ENCODE assay signal across 11 cellular contexts in genomic region chr2:189442468-189442867, GRCh38. TPM values are rescaled to one million over a fixed set of nuclear protein-coding genes. Genes with fewer than 3 reads are reported as not detected.
DNase-seq lines count a peak whose midpoint lies in the region; ATAC-seq and TF ChIP-seq lines count a peak whose summit lies in the region.
"Had no signal": no experiment of that assay in that cellular context is flagged by ENCODE, and none has a peak within 500 bp of the region (broad histone marks: within the 10 kb centered on the region; RNA-seq: fewer than 3 reads in every experiment).

No MANE protein-coding gene starts in this region.

- H3K9me3 Mint-ChIP-seq in chondrocyte (ENCODE audit: low read depth) (no peaks in the 10 kb centered on the region), neural crest cell (no peaks in the 10 kb centered on the region), T-cell (no peaks in the 10 kb centered on the region)

- no peaks in the 10 kb centered on the region for H3K27me3 ChIP-seq in SK-N-SH (ENCODE audit: insufficient read depth)
- H3K27me3 ChIP-seq in MG63: no peaks in the 10 kb centered on the region

- TF ChIP-seq EP300 in SK-N-SH (IDR thresholded peaks at IDR 0.05; ENCODE audit: borderline replicate concordance in 1 of 2, low read depth in 1 of 2, low read length in 1 of 2): no peak

- no peak overlapping the region for H3K9ac ChIP-seq in SK-N-SH

- H2AFZ ChIP-seq in SK-N-SH (ENCODE audit: low read depth): no peak overlapping the region

- H3K4me3 Mint-ChIP-seq in chondrocyte (ENCODE audit: unreplicated experiment) (peak overlapping the region; percentile 99), neural crest cell (peak overlapping the region; percentile 75), T-cell (no peak overlapping the region)

- peak overlapping the region; percentile 79 for H3K4me2 ChIP-seq in SK-N-SH

- DNase-seq in SK-N-SH (no peak), MG63 (no peak), chondrocyte (ENCODE audit: low spot score) (no peak), neural crest cell (ENCODE audit: low read depth, low spot score) (no peak), DMS153 treated with DMSO at 0.1 percent for 48 hours (lab: John Stamatoyannopoulos, UW; ENCODE audit: unreplicated experiment) (no peak), T-cell (no peak), NK-92 (lab: John Stamatoyannopoulos, UW; ENCODE audit: unreplicated experiment) (no peak)
- DNase-seq: effector CD4-positive, alpha-beta T cell; GOT3; midbrain had no signal

- H3K79me2 ChIP-seq in SK-N-SH (ENCODE audit: insufficient read depth): peaks cover 69% of the 10 kb centered on the region

- H3K9me3 ChIP-seq in SK-N-SH (no peaks in the 10 kb centered on the region), MG63 (no peaks in the 10 kb centered on the region)

- TF ChIP-seq CTCF in SK-N-SH (IDR thresholded peaks at IDR 0.05): no peak
- TF ChIP-seq CTCF in chondrocyte (IDR thresholded peaks at IDR 0.05): no peak
- TF ChIP-seq CTCF in neural crest cell (conservative IDR thresholded peaks at IDR 0.05): no peak

- H3K36me3 Mint-ChIP-seq in chondrocyte (ENCODE audit: low read depth) (no peaks in the 10 kb centered on the region), neural crest cell (ENCODE audit: low read depth) (no peaks in the 10 kb centered on the region), T-cell (peaks cover 14% of the 10 kb centered on the region)

- TF ChIP-seq RAD21 in SK-N-SH (IDR thresholded peaks at IDR 0.05; ENCODE audit: low read length): no peak

- H3F3A ChIP-seq in SK-N-SH (replicated peaks; ENCODE audit: insufficient read depth): no peaks in the 10 kb centered on the region

- POLR2A ChIA-PET in SK-N-SH (lab: Yijun Ruan, JAX) (interaction anchor here (2.2 kb wide), 1 partner anchor 138 kb away, joined by 9 read pairs; the partner anchor contains the start of gene SLC40A1), T-cell (lab: Charles Lee) (no interaction called here)

- H3K4me1 Mint-ChIP-seq in chondrocyte (ENCODE audit: low read depth) (peaks cover 17% of the 10 kb centered on the region), neural crest cell (peaks cover 13% of the 10 kb centered on the region), T-cell (peaks cover 20 to 34% (median 31%) of the 10 kb centered on the region in 3 donors)

- H3K27ac ChIP-seq in SK-N-SH (ENCODE audit: low read depth in 2 of 2, low read length in 1 of 2): no peak overlapping the region

- whole genome bisulfite sequencing in SK-N-SH (ENCODE audit: low lambda C conversion rate): 90% methylated on average over 10 of the region's 10 CpGs

- peaks cover 7 to 12% of the 10 kb centered on the region in 2 experiments; a peak in 3 of 4 replicates for H3K4me1 ChIP-seq in SK-N-SH (ENCODE audit: control insufficient read depth in 1 of 2, insufficient read depth in 2 of 2, low read depth in 1 of 2, low read length in 1 of 2)

- H3K27ac Mint-ChIP-seq in chondrocyte (ENCODE audit: unreplicated experiment): no peak overlapping the region
- H3K27ac Mint-ChIP-seq in neural crest cell (ENCODE audit: unreplicated experiment): peak overlapping the region; percentile 16
- H3K27ac Mint-ChIP-seq in T-cell: no peak overlapping the region

- peaks cover 20 to 25% of the 10 kb centered on the region in 2 experiments for H3K36me3 ChIP-seq in SK-N-SH (replicated peaks in 1 of 2; ENCODE audit: control insufficient read depth in 1 of 2, insufficient read depth in 2 of 2, low read length in 1 of 2)
- peaks cover 41% of the 10 kb centered on the region for H3K36me3 ChIP-seq in MG63

- no peak for ATAC-seq in SK-N-SH treated with all-trans-retinoic acid at 6 μM for 48 hours
- no peak for ATAC-seq in T-cell (replicated peaks in 1 of 4)

- CTCF ChIA-PET in SK-N-SH (lab: Yijun Ruan, JAX): no interaction called here
- CTCF ChIA-PET in T-cell (lab: Charles Lee): interaction anchor here in 1 of 2 donors (1.4 kb wide), 1 partner anchor 22 kb away, joined by 5 read pairs; no protein-coding TSS in a partner anchor

- peak overlapping the region; percentile 78 to 87; a peak in 2 of 4 replicates for H3K4me3 ChIP-seq in SK-N-SH (ENCODE audit: low read depth in 2 of 2, low read length in 1 of 2)
- H3K4me3 ChIP-seq in MG63: peak overlapping the region; percentile 71

- H3K27me3 Mint-ChIP-seq in chondrocyte (ENCODE audit: low read depth) (no peaks in the 10 kb centered on the region), neural crest cell (ENCODE audit: low read depth) (peaks cover 13% of the 10 kb centered on the region), T-cell (no peaks in the 10 kb centered on the region)

- no peaks in the 10 kb centered on the region; the same call in 1 of the 2 replicates for H4K20me1 ChIP-seq in SK-N-SH (ENCODE audit: insufficient read depth)

- no peaks in the 10 kb centered on the region for H3K9me2 ChIP-seq in SK-N-SH

TF ChIP-seq in SK-N-SH, 30 proteins besides CTCF, POLR2A, EP300 and RAD21 (continues in another document):
- TF ChIP-seq, protein P1, sequence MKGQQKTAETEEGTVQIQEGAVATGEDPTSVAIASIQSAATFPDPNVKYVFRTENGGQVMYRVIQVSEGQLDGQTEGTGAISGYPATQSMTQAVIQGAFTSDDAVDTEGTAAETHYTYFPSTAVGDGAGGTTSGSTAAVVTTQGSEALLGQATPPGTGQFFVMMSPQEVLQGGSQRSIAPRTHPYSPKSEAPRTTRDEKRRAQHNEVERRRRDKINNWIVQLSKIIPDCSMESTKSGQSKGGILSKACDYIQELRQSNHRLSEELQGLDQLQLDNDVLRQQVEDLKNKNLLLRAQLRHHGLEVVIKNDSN (IDR thresholded peaks at IDR 0.05; ENCODE audit: borderline replicate concordance, low read depth): no peak
- TF ChIP-seq NRF1 (IDR thresholded peaks at IDR 0.05; ENCODE audit: low read depth, low read length) (no peak), SMC3 (IDR thresholded peaks at IDR 0.05; ENCODE audit: low read depth, low read length) (no peak), FOSL2 (IDR thresholded peaks at IDR 0.05; ENCODE audit: borderline replicate concordance, low read depth) (no peak), YY1 (IDR thresholded peaks at IDR 0.05; ENCODE audit: low read depth) (no peak), GABPA (IDR thresholded peaks at IDR 0.05; ENCODE audit: low read depth) (no peak), TCF12 (IDR thresholded peaks at IDR 0.05) (no peak), POLR2AphosphoS5 (IDR thresholded peaks at IDR 0.05; ENCODE audit: low read depth, low read length) (no peak)
- TF ChIP-seq, protein P2, sequence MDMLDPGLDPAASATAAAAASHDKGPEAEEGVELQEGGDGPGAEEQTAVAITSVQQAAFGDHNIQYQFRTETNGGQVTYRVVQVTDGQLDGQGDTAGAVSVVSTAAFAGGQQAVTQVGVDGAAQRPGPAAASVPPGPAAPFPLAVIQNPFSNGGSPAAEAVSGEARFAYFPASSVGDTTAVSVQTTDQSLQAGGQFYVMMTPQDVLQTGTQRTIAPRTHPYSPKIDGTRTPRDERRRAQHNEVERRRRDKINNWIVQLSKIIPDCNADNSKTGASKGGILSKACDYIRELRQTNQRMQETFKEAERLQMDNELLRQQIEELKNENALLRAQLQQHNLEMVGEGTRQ (IDR thresholded peaks at IDR 0.05; ENCODE audit: borderline replicate concordance, low read depth, low read length): no peak

TF ChIP-seq in SK-N-SH treated with all-trans-retinoic acid at 6 μM for 48 hours, 23 proteins besides CTCF, POLR2A, EP300 and RAD21 (continues in another document):
- no peak for TF ChIP-seq ZFP30 (CRISPR knock-in tag; IDR thresholded peaks at IDR 0.05)
- no peak for TF ChIP-seq OSR1 (CRISPR knock-in tag; IDR thresholded peaks at IDR 0.05)
- TF ChIP-seq, protein P3, sequence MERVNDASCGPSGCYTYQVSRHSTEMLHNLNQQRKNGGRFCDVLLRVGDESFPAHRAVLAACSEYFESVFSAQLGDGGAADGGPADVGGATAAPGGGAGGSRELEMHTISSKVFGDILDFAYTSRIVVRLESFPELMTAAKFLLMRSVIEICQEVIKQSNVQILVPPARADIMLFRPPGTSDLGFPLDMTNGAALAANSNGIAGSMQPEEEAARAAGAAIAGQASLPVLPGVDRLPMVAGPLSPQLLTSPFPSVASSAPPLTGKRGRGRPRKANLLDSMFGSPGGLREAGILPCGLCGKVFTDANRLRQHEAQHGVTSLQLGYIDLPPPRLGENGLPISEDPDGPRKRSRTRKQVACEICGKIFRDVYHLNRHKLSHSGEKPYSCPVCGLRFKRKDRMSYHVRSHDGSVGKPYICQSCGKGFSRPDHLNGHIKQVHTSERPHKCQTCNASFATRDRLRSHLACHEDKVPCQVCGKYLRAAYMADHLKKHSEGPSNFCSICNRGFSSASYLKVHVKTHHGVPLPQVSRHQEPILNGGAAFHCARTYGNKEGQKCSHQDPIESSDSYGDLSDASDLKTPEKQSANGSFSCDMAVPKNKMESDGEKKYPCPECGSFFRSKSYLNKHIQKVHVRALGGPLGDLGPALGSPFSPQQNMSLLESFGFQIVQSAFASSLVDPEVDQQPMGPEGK (CRISPR knock-in tag; IDR thresholded peaks at IDR 0.05; ENCODE audit: borderline replicate concordance): no peak
- TF ChIP-seq ZNF8 (CRISPR knock-in tag; IDR thresholded peaks at IDR 0.05): no peak
- TF ChIP-seq ZC3H10 (CRISPR knock-in tag; IDR thresholded peaks at IDR 0.05): no peak
- TF ChIP-seq RARB (CRISPR knock-in tag; IDR thresholded peaks at IDR 0.05): no peak
- TF ChIP-seq ZNF565 (CRISPR knock-in tag; conservative IDR thresholded peaks at IDR 0.05; ENCODE audit: low read depth): no peak
- no peak for TF ChIP-seq CSDC2 (CRISPR knock-in tag; IDR thresholded peaks at IDR 0.05)
- TF ChIP-seq CREB5 (CRISPR knock-in tag; IDR thresholded peaks at IDR 0.05; ENCODE audit: low read depth): no peak

RNA-seq across cellular contexts. Expression of gene WDR75, which starts 1.2 kb away (rescaled TPM):
- polyA plus RNA-seq in SK-N-SH (2012; rRNA removed): 25.6 and 37.4 TPM in 2 replicates
- 31.5 and 35.6 TPM in 2 replicates for polyA plus RNA-seq in SK-N-SH (2012; cell fraction: cytosol; rRNA removed)
- polyA plus RNA-seq in SK-N-SH (2012; cell fraction: nucleus; rRNA removed): 40.2 and 84.1 TPM in 2 replicates
- total RNA-seq in MG63 (2014; rRNA removed; shearing (Covaris generic); ENCODE audit: low replicate concordance): 52.8 and 68.4 TPM in 2 replicates
- 24.7 to 46.9 TPM (median 27.3 TPM) in 3 replicates for total RNA-seq in chondrocyte
- total RNA-seq in neural crest cell: 53.2 and 54.7 TPM in 2 replicates
- total RNA-seq in T-cell: 10 to 100 TPM; 44.4 to 61.7 (median 49.7) TPM

Comparison
In these comparisons a context has a peak if more than half of its experiments do, and no peak if none do; other contexts are left out.
1. H3K4me3 Mint-ChIP-seq: peak in chondrocyte (single experiment) and neural crest cell (single experiment); none in T-cell (0 of 3).